Comparison of ENCODE assay signal across 20 cellular contexts in genomic region chr5:1354491-1355033, GRCh38. TPM values are rescaled to one million over a fixed set of nuclear protein-coding genes. Genes with fewer than 3 reads are reported as not detected.
"Had no signal": no experiment of that assay in that cellular context is flagged by ENCODE, and none has a peak within 500 bp of the region (broad histone marks: within the 10 kb centered on the region; RNA-seq: fewer than 3 reads in every experiment).

No MANE protein-coding gene starts in this region.

- H3K9me3 ChIP-seq: MG63, SJSA1 had no signal

- H3K4me3 ChIP-seq: MG63, SJSA1, SK-N-MC had no signal

- H3K36me3 ChIP-seq: MG63, SJSA1 had no signal

- DNase-seq: Karpas-422, KG1, MG63, NCI-H1092, NCI-H1105 treated with DMSO at 0.1 percent for 48 hours, NCI-H1417 treated with DMSO at 0.1 percent for 48 hours, NCI-H146, NCI-H187 treated with DMSO at 0.1 percent for 48 hours, NCI-H2081, NCI-H2107, NCI-H345, NCI-H510A, NCI-H524 treated with DMSO at 0.1 percent for 48 hours, NCI-H69, NCI-H774, Right ventricle myocardium superior, RPMI8226, SIG-M5 had no signal

- H3K27ac ChIP-seq: SJSA1, SK-N-MC had no signal

- H3K4me1 ChIP-seq: SJSA1 had no signal

RNA-seq across cellular contexts. Expression of gene TERT, which starts 59.7 kb away (rescaled TPM):
- total RNA-seq: Right ventricle myocardium superior had no signal
